14 cellular contexts compared by ENCODE assay signal in the genomic region with DNA sequence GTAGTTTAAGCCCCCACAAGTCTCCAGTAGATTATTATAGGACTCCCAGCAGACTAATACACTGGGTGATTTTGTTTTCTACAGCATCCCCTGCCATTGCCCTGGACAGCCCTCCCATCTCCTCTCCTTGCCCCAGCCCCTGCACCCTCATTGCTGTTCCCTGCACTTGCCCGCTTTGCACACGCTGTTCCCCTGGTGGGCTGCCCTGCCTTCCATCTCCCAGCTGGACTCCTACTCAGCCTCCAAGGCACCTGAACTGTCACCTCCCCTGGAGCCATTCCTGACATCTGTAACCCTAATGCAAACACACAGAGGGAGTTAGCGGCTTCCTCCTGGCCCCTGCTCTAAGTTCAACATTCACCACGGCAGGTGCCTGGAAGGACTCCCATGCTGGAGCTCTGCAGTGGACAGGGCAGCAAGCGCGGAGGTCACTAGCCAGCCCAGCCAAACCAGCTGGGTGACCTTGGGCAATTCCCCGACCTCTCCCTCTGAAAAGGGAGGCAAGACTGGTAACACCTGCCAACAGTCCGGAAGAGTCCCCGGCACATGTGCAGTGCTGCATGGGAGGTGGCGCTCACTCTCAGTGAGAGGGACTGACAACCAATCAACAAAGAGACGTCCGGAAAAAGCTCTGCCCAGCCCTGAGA. TPM values are rescaled to one million over a fixed set of nuclear protein-coding genes. Genes with fewer than 3 reads are reported as not detected.
DNase-seq lines count a peak whose midpoint lies in the region; ATAC-seq and TF ChIP-seq lines count a peak whose summit lies in the region.
"Had no signal": no experiment of that assay in that cellular context is flagged by ENCODE, and none has a peak within 500 bp of the region (broad histone marks: within the 10 kb centered on the region; RNA-seq: fewer than 3 reads in every experiment).

No MANE protein-coding gene starts in this region.

- no peak overlapping the region for H3K27ac ChIP-seq in BLaER1 treated with 17β-estradiol and CSF1 and Interleukin-3, amounts not matched to agents 10 nM and 100 nM
- H3K27ac ChIP-seq in MM.1S (ENCODE audit: low read length) (peak overlapping the region; percentile 96; the same call in 1 of the 2 replicates), vagina (no peak overlapping the region)
- H3K27ac ChIP-seq: cardiac muscle cell had no signal

- DNase-seq in MM.1S: no peak
- peak; percentile 39 for DNase-seq in myocyte (ENCODE audit: low read depth)
- no peak for DNase-seq in dermis blood vessel endothelial cell
- DNase-seq in activated CD8-positive, alpha-beta memory T cell treated with anti-CD3 and anti-CD28 coated beads, Interleukin-2, amount 50 U/mL, for 48 hours: no peak
- no peak for DNase-seq in vagina (ENCODE audit: extremely low spot score in 2 of 2)
- DNase-seq: activated CD4-positive, alpha-beta T cell treated with anti-CD3 and anti-CD28 coated beads for 1 hour; GF-D8; NCI-H345; SK-N-SH had no signal

- peaks cover 17 to 76% (median 50%) of the 10 kb centered on the region in 10 experiments for H3K4me1 ChIP-seq in BLaER1 treated with 17β-estradiol and CSF1 and Interleukin-3, amounts not matched to agents 10 nM and 100 nM
- H3K4me1 ChIP-seq in MM.1S (ENCODE audit: low read length): peaks cover 19% of the 10 kb centered on the region
- peaks cover 11% of the 10 kb centered on the region for H3K4me1 ChIP-seq in vagina

- peaks cover 6% of the 10 kb centered on the region for H3K27me3 Mint-ChIP-seq in brain

- TF ChIP-seq CTCF in MM.1S (IDR thresholded peaks at IDR 0.05; ENCODE audit: low read length) (no peak), brain (conservative IDR thresholded peaks at IDR 0.05) (no peak), vagina (IDR thresholded peaks at IDR 0.05) (no peak)

- H3K4me1 Mint-ChIP-seq in brain: peaks cover 32% of the 10 kb centered on the region

- peaks cover 0 to 9% (median 0%) of the 10 kb centered on the region in 5 experiments for H3K9me3 Mint-ChIP-seq in brain
- H3K9me3 Mint-ChIP-seq: neural crest cell had no signal

- no peak overlapping the region for H3K9ac ChIP-seq in BLaER1 treated with 17β-estradiol and CSF1 and Interleukin-3, amounts not matched to agents 10 nM and 100 nM
- no peak overlapping the region for H3K9ac ChIP-seq in MM.1S (ENCODE audit: low read length)
- H3K9ac ChIP-seq: SK-N-SH had no signal

- no peak overlapping the region for H2AFZ ChIP-seq in MM.1S (ENCODE audit: low read length)

- H3K36me3 ChIP-seq in BLaER1 treated with 17β-estradiol and CSF1 and Interleukin-3, amounts not matched to agents 10 nM and 100 nM: no peaks in the 10 kb centered on the region
- no peaks in the 10 kb centered on the region for H3K36me3 ChIP-seq in MM.1S (replicated peaks; ENCODE audit: insufficient read depth, low read length)
- no peaks in the 10 kb centered on the region for H3K36me3 ChIP-seq in vagina
- H3K36me3 ChIP-seq: cardiac muscle cell had no signal

- TF ChIP-seq POLR2A in vagina (IDR thresholded peaks at IDR 0.05): no peak

- no peak overlapping the region for H3K4me3 Mint-ChIP-seq in brain
- H3K4me3 Mint-ChIP-seq: neural crest cell had no signal

- no peak overlapping the region for H3K4me3 ChIP-seq in BLaER1 treated with 17β-estradiol and CSF1 and Interleukin-3, amounts not matched to agents 10 nM and 100 nM
- no peak overlapping the region for H3K4me3 ChIP-seq in MM.1S (ENCODE audit: low read length)
- no peak overlapping the region for H3K4me3 ChIP-seq in vagina
- H3K4me3 ChIP-seq: cardiac muscle cell had no signal

- H3K27ac Mint-ChIP-seq in brain: peak overlapping the region in 4 of 5 experiments; percentile 40 to 90 (median 74)

- ATAC-seq in GM18870 (IDR thresholded peaks at IDR 0.05; ENCODE audit: unreplicated experiment): no peak

- peaks cover 8% of the 10 kb centered on the region for H3F3A ChIP-seq in MM.1S (ENCODE audit: insufficient read depth, low read length)

- no peaks in the 10 kb centered on the region for H3K9me3 ChIP-seq in BLaER1 treated with 17β-estradiol and CSF1 and Interleukin-3, amounts not matched to agents 10 nM and 100 nM (replicated peaks in 1 of 11)
- H3K9me3 ChIP-seq in MM.1S (replicated peaks; ENCODE audit: insufficient read depth, low read length) (no peaks in the 10 kb centered on the region), vagina (no peaks in the 10 kb centered on the region)
- H3K9me3 ChIP-seq: SK-N-SH had no signal

- peaks cover 0 to 14% (median 0%) of the 10 kb centered on the region in 11 experiments; a peak in 1 of 22 replicates for H4K20me1 ChIP-seq in BLaER1 treated with 17β-estradiol and CSF1 and Interleukin-3, amounts not matched to agents 10 nM and 100 nM
- no peaks in the 10 kb centered on the region for H4K20me1 ChIP-seq in MM.1S (ENCODE audit: insufficient read depth, low read length)

- no peaks in the 10 kb centered on the region for H3K79me2 ChIP-seq in MM.1S (ENCODE audit: low read length)

- H3K27me3 ChIP-seq in BLaER1 treated with 17β-estradiol and CSF1 and Interleukin-3, amounts not matched to agents 10 nM and 100 nM: no peaks in the 10 kb centered on the region
- H3K27me3 ChIP-seq in MM.1S (replicated peaks; ENCODE audit: insufficient read depth, low read length) (no peaks in the 10 kb centered on the region), vagina (no peaks in the 10 kb centered on the region)
- H3K27me3 ChIP-seq: cardiac muscle cell had no signal

- H3K9me2 ChIP-seq in MM.1S (replicated peaks; ENCODE audit: insufficient read depth, low read length): no peaks in the 10 kb centered on the region
- H3K9me2 ChIP-seq: SK-N-SH had no signal

- H3K4me2 ChIP-seq in BLaER1 treated with 17β-estradiol and CSF1 and Interleukin-3, amounts not matched to agents 10 nM and 100 nM: peak overlapping the region in 9 of 11 experiments; percentile 18 to 87 (median 72); a peak in 15 of 22 replicates
- no peak overlapping the region for H3K4me2 ChIP-seq in MM.1S (ENCODE audit: low read depth, low read length)
- H3K4me2 ChIP-seq: SK-N-SH had no signal

- no peaks in the 10 kb centered on the region for H3K36me3 Mint-ChIP-seq in brain

- intact Hi-C loops in vagina (cut with DNase I): no loop called here

RNA-seq across cellular contexts. Expression of a gene that starts 38.8 kb away (rescaled TPM):
- 34.7 TPM for polyA plus RNA-seq in brain (ENCODE audit: insufficient read depth, low read depth, low replicate concordance)
- total RNA-seq in myocyte: 15.6 and 25.3 TPM in 2 replicates
- 20.0 TPM for polyA plus RNA-seq in myocyte (2012)
- 63.1 and 83.7 TPM in 2 replicates for total RNA-seq in dermis blood vessel endothelial cell
- 34.9 TPM for total RNA-seq in vagina
